10 cellular contexts compared by ENCODE assay signal in the genomic region with DNA sequence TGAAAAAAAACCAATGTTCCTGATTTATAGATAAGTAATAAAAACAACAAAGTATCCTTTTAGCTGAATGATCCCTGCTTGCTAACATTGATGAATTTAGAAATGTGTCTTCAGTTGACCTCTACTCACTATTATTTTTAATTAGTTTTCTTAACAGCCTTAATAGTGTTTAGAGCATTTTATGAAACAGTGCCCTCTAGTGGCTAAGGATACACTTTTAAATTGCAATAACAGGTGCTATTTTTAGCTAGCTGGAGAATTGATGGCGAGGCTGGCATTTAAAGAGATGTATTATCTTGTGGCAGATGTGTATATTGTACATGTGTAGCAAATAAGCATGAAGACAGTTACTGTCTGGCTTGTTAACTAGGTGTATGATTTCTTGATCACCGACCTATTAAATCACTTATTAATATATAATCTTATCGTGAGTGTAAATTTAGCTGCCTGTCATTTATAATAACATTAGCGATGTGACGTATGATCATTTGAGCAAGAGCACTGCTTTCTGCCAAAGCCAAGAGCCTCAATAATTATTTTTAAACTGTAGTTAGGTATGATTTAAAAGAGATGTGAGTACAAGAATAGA.
DNase-seq lines count a peak whose midpoint lies in the region; ATAC-seq and TF ChIP-seq lines count a peak whose summit lies in the region.
"Had no signal": no experiment of that assay in that cellular context is flagged by ENCODE, and none has a peak within 500 bp of the region (broad histone marks: within the 10 kb centered on the region; RNA-seq: fewer than 3 reads in every experiment).

No MANE protein-coding gene starts in this region.

- CTCF ChIA-PET in CD8-positive, alpha-beta T cell (lab: Charles Lee) = interaction anchor here (0.7 to 1.2 kb wide), 5 partner anchors 9 to 173 kb away, joined by 3 read pairs; no protein-coding TSS in a partner anchor

- no peaks in the 10 kb centered on the region for H3K4me1 ChIP-seq in CD8-positive, alpha-beta T cell (ENCODE audit: insufficient read depth, low read length)

- H3K4me3 ChIP-seq in CD8-positive, alpha-beta T cell (ENCODE audit: low read depth, low read length) = no peak overlapping the region

- no peaks in the 10 kb centered on the region for H3K27me3 Mint-ChIP-seq in CD8-positive, alpha-beta T cell (ENCODE audit: low read depth)
- no peaks in the 10 kb centered on the region for H3K27me3 Mint-ChIP-seq in nephron (ENCODE audit: low read depth)
- no peaks in the 10 kb centered on the region for H3K27me3 Mint-ChIP-seq in activated T-cell treated with anti-CD3 and anti-CD28 coated beads, Interleukin-2, amount 50 U/mL, for 24 hours
- H3K27me3 Mint-ChIP-seq: stimulated activated naive CD8-positive, alpha-beta T cell treated with anti-CD3 and anti-CD28 coated beads, Interleukin-15, Interleukin-2, amounts not matched to agents 100 ng/mL and 50 ng/mL, for 24 hours had no signal

- intact Hi-C loops in CD8-positive, alpha-beta T cell (cut with DNase I, micrococcal nuclease) = loop anchor here in 1 of 2 experiments (10.0 kb wide), 1 partner anchor 1609 kb away; no protein-coding TSS in a partner anchor

- no peaks in the 10 kb centered on the region for H3K36me3 Mint-ChIP-seq in CD8-positive, alpha-beta T cell
- no peaks in the 10 kb centered on the region for H3K36me3 Mint-ChIP-seq in nephron (ENCODE audit: low read depth)
- H3K36me3 Mint-ChIP-seq in activated T-cell treated with anti-CD3 and anti-CD28 coated beads, Interleukin-2, amount 50 U/mL, for 24 hours (ENCODE audit: low read depth) = no peaks in the 10 kb centered on the region

- H3K27ac Mint-ChIP-seq in CD8-positive, alpha-beta T cell = no peak overlapping the region
- H3K27ac Mint-ChIP-seq in nephron = no peak overlapping the region
- no peak overlapping the region for H3K27ac Mint-ChIP-seq in activated T-cell treated with anti-CD3 and anti-CD28 coated beads, Interleukin-2, amount 50 U/mL, for 24 hours
- H3K27ac Mint-ChIP-seq: stimulated activated naive CD8-positive, alpha-beta T cell treated with anti-CD3 and anti-CD28 coated beads, Interleukin-15, Interleukin-2, amounts not matched to agents 100 ng/mL and 50 ng/mL, for 24 hours had no signal

- H3K4me3 Mint-ChIP-seq in CD8-positive, alpha-beta T cell = no peak overlapping the region
- no peak overlapping the region for H3K4me3 Mint-ChIP-seq in nephron
- no peak overlapping the region for H3K4me3 Mint-ChIP-seq in activated T-cell treated with anti-CD3 and anti-CD28 coated beads, Interleukin-2, amount 50 U/mL, for 24 hours
- H3K4me3 Mint-ChIP-seq: stimulated activated naive CD8-positive, alpha-beta T cell treated with anti-CD3 and anti-CD28 coated beads, Interleukin-15, Interleukin-2, amounts not matched to agents 100 ng/mL and 50 ng/mL, for 24 hours had no signal

- no peaks in the 10 kb centered on the region for H3K9me3 ChIP-seq in CD8-positive, alpha-beta T cell (ENCODE audit: low read length)

- H3K36me3 ChIP-seq in CD8-positive, alpha-beta T cell (ENCODE audit: insufficient read depth, low read length) = no peaks in the 10 kb centered on the region

- no peak for ATAC-seq in CD8-positive, alpha-beta T cell
- no peak for ATAC-seq in GM19035 (IDR thresholded peaks at IDR 0.05; ENCODE audit: unreplicated experiment)

- H3K27ac ChIP-seq in CD8-positive, alpha-beta T cell (ENCODE audit: low read depth, low read length) = no peak overlapping the region
- H3K27ac ChIP-seq: epithelial cell of prostate had no signal

- H3K4me1 Mint-ChIP-seq in CD8-positive, alpha-beta T cell (ENCODE audit: low read depth) = no peaks in the 10 kb centered on the region
- no peaks in the 10 kb centered on the region for H3K4me1 Mint-ChIP-seq in nephron
- no peaks in the 10 kb centered on the region for H3K4me1 Mint-ChIP-seq in activated T-cell treated with anti-CD3 and anti-CD28 coated beads, Interleukin-2, amount 50 U/mL, for 24 hours (ENCODE audit: low read depth)

- H3K9me3 Mint-ChIP-seq in CD8-positive, alpha-beta T cell = peaks cover 12% of the 10 kb centered on the region
- peaks cover 16% of the 10 kb centered on the region for H3K9me3 Mint-ChIP-seq in nephron
- H3K9me3 Mint-ChIP-seq in activated T-cell treated with anti-CD3 and anti-CD28 coated beads, Interleukin-2, amount 50 U/mL, for 24 hours = peaks cover 6% of the 10 kb centered on the region

- DNase-seq in CD8-positive, alpha-beta T cell = no peak
- peak; percentile 15 for DNase-seq in HCEC 1CT
- DNase-seq in NCI-H524 treated with DMSO at 0.1 percent for 48 hours (lab: John Stamatoyannopoulos, UW) = peak; percentile 52
- peak; percentile 32 for DNase-seq in dedifferentiated amniotic fluid mesenchymal stem cell (ENCODE audit: extremely low spot score)
- DNase-seq in activated T-cell treated with anti-CD3 and anti-CD28 coated beads, Interleukin-2, amount 50 U/mL, for 24 hours = no peak
- DNase-seq in ureter (ENCODE audit: low spot score) = no peak

- POLR2A ChIA-PET in CD8-positive, alpha-beta T cell (lab: Charles Lee) = no interaction called here

- TF ChIP-seq CTCF in CD8-positive, alpha-beta T cell (IDR thresholded peaks at IDR 0.05) = peak; percentile 60
- peak; percentile 60 to 77 (median 71) for TF ChIP-seq CTCF in nephron (IDR thresholded peaks at IDR 0.05; ENCODE audit: unreplicated experiment in 3 of 3)

- H3K27me3 ChIP-seq in CD8-positive, alpha-beta T cell (ENCODE audit: insufficient read depth, low read length) = no peaks in the 10 kb centered on the region

Comparison
In these comparisons a context has a peak if more than half of its experiments do, and no peak if none do; other contexts are left out.
1. DNase-seq: peak in HCEC 1CT (single experiment), NCI-H524 treated with DMSO at 0.1 percent for 48 hours (single experiment) and dedifferentiated amniotic fluid mesenchymal stem cell (single experiment); none in CD8-positive, alpha-beta T cell (0 of 7), activated T-cell treated with anti-CD3 and anti-CD28 coated beads, Interleukin-2, amount 50 U/mL, for 24 hours (single experiment) and ureter (single experiment).